Comparison of ENCODE assay signal across 15 cellular contexts in genomic region chr4:61511716-61512488, GRCh38.
DNase-seq lines count a peak whose midpoint lies in the region; ATAC-seq and TF ChIP-seq lines count a peak whose summit lies in the region.
"Had no signal": no experiment of that assay in that cellular context is flagged by ENCODE, and none has a peak within 500 bp of the region (broad histone marks: within the 10 kb centered on the region; RNA-seq: fewer than 3 reads in every experiment).

No MANE protein-coding gene starts in this region.

- intact Hi-C loops in Calu3 (cut with micrococcal nuclease; ENCODE audit: unreplicated experiment) = no loop called here

- no peaks in the 10 kb centered on the region for H3K4me1 ChIP-seq in lung (ENCODE audit: control insufficient read depth in 2 of 2, insufficient read depth in 2 of 2, low read length in 2 of 2)
- H3K4me1 ChIP-seq: BLaER1 treated with 17β-estradiol and CSF1 and Interleukin-3, amounts not matched to agents 10 nM and 100 nM had no signal

- WGBS in lung, 2 donors = 80 to 87% methylated on average over 2 of the region's 2 CpGs

- TF ChIP-seq CTCF in Calu3 (IDR thresholded peaks at IDR 0.05; ENCODE audit: unreplicated experiment) (no peak), cardiac fibroblast (IDR thresholded peaks at IDR 0.05; ENCODE audit: low read depth, low read length) (no peak), lung (IDR thresholded peaks at IDR 0.05; ENCODE audit: control extremely low read depth, extremely low read depth) (no peak)

- no peaks in the 10 kb centered on the region for H3K36me3 Mint-ChIP-seq in Calu3 (ENCODE audit: insufficient read depth, unreplicated experiment)

- peak; percentile 34 for ATAC-seq in lung (ENCODE audit: insufficient read depth, low FRiP score)
- ATAC-seq in HG02588 (IDR thresholded peaks at IDR 0.05; ENCODE audit: unreplicated experiment) = no peak
- ATAC-seq in HG02763 (IDR thresholded peaks at IDR 0.05; ENCODE audit: unreplicated experiment) = no peak
- ATAC-seq: Panc1 had no signal

- H3K9me3 ChIP-seq in lung (ENCODE audit: control insufficient read depth in 2 of 2, insufficient read depth in 1 of 2, low read length in 1 of 2) = no peaks in the 10 kb centered on the region

- no peaks in the 10 kb centered on the region for H3K27me3 ChIP-seq in lung (ENCODE audit: control insufficient read depth, insufficient read depth)
- H3K27me3 ChIP-seq: BLaER1 treated with 17β-estradiol and CSF1 and Interleukin-3, amounts not matched to agents 10 nM and 100 nM; brain microvascular endothelial cell had no signal

- H3K27ac ChIP-seq in lung (ENCODE audit: low read depth in 1 of 2, low read length in 1 of 2) = no peak overlapping the region
- H3K27ac ChIP-seq: BLaER1 treated with 17β-estradiol and CSF1 and Interleukin-3, amounts not matched to agents 10 nM and 100 nM; brain microvascular endothelial cell; KMS-11 had no signal

- no peaks in the 10 kb centered on the region for H3K27me3 Mint-ChIP-seq in Calu3 (ENCODE audit: unreplicated experiment)

- H3K4me3 Mint-ChIP-seq in Calu3 (ENCODE audit: low read depth, unreplicated experiment) = no peak overlapping the region
- H3K4me3 Mint-ChIP-seq: nephron progenitor cell had no signal

- DNase-seq in Calu3 (no peak), LoVo (ENCODE audit: low spot score) (peak; percentile 8), cardiac fibroblast (ENCODE audit: low read depth in 2 of 2) (peak; percentile 79 to 87), lung (ENCODE audit: low spot score) (no peak), OCI-M2 (lab: John Stamatoyannopoulos, UW; ENCODE audit: unreplicated experiment) (no peak), DMS114 treated with DMSO at 0.1 percent for 48 hours (lab: John Stamatoyannopoulos, UW; ENCODE audit: unreplicated experiment) (no peak)
- DNase-seq: brain microvascular endothelial cell; kidney; nephron progenitor cell; stimulated activated CD4-positive, alpha-beta T cell treated with anti-CD3 and anti-CD28 coated beads, Interleukin-15, amount 100 ng/mL, for 24 hours had no signal

- BruUV-seq in Calu3 (replicated peaks; lab: Mats Ljungman, UMichigan) = no TSS peak

- H3K27ac Mint-ChIP-seq in Calu3 (ENCODE audit: unreplicated experiment) = peak overlapping the region; percentile 31
- H3K27ac Mint-ChIP-seq: nephron progenitor cell had no signal

- CTCF ChIA-PET in Calu3 (lab: Charles Lee) = no interaction called here

- no peak overlapping the region for H3K4me3 ChIP-seq in cardiac fibroblast (replicated peaks in 1 of 2; ENCODE audit: low read depth in 2 of 2, low read length in 2 of 2)
- no peak overlapping the region for H3K4me3 ChIP-seq in lung
- H3K4me3 ChIP-seq: BLaER1 treated with 17β-estradiol and CSF1 and Interleukin-3, amounts not matched to agents 10 nM and 100 nM had no signal

- H3K36me3 ChIP-seq in lung (ENCODE audit: control insufficient read depth in 2 of 2, insufficient read depth in 2 of 2, low read length in 2 of 2) = no peaks in the 10 kb centered on the region
- H3K36me3 ChIP-seq: BLaER1 treated with 17β-estradiol and CSF1 and Interleukin-3, amounts not matched to agents 10 nM and 100 nM; brain microvascular endothelial cell had no signal

- no peaks in the 10 kb centered on the region for H3K9me3 Mint-ChIP-seq in Calu3 (ENCODE audit: low read depth, unreplicated experiment)

- peaks cover 14% of the 10 kb centered on the region for H3K4me1 Mint-ChIP-seq in Calu3 (ENCODE audit: low read depth, unreplicated experiment)
- H3K4me1 Mint-ChIP-seq: nephron progenitor cell had no signal

Comparison
In these comparisons a context has a peak if more than half of its experiments do, and no peak if none do; other contexts are left out.
1. DNase-seq: peak in LoVo (single experiment) and cardiac fibroblast (2 of 2); none in Calu3 (single experiment), lung (single experiment), OCI-M2 (single experiment) and DMS114 treated with DMSO at 0.1 percent for 48 hours (single experiment).